In genomic region chr22:36560001-36560400, GRCh38 we compare ENCODE assay signal across 26 cellular contexts.
"Had no signal": no experiment of that assay in that cellular context is flagged by ENCODE, and none has a peak within 500 bp of the region (broad histone marks: within the 10 kb centered on the region; RNA-seq: fewer than 3 reads in every experiment).

No MANE protein-coding gene starts in this region.

- H3K4me3 Mint-ChIP-seq: dendritic cell treated with granulocyte-macrophage colony-stimulating factor and Interleukin-4, amounts not matched to agents 40 ng/mL and 50 ng/mL, for 4 days; effector memory CD8-positive, alpha-beta T cell; endodermal cell; mesothelial cell of epicardium had no signal

- H3K4me3 ChIP-seq: colonic mucosa, esophagus squamous epithelium, gastrocnemius medialis, heart right ventricle, left lung, lower lobe of right lung, mucosa of descending colon had no signal

- H3K27ac ChIP-seq: colonic mucosa, epithelial cell of prostate, esophagus squamous epithelium, gastrocnemius medialis, heart right ventricle, left lung, lower lobe of right lung had no signal

- H3K4me1 ChIP-seq: colonic mucosa, gastrocnemius medialis, left lung, lower lobe of right lung had no signal

- DNase-seq: colonic mucosa; cortex of kidney; effector CD8-positive, alpha-beta T cell; effector memory CD8-positive, alpha-beta T cell; endodermal cell; esophagus squamous epithelium; foreskin fibroblast; foreskin melanocyte; gastrocnemius medialis; glutamatergic neuron; head of caudate nucleus; heart right ventricle; hippocampal formation; left cardiac atrium; left lung; left ventricle myocardium superior; lower lobe of right lung; mesenchymal stem cell; mucosa of descending colon had no signal

- ATAC-seq: effector memory CD8-positive, alpha-beta T cell; esophagus mucosa; gastrocnemius medialis; heart right ventricle; left cardiac atrium; left lung; left ventricle myocardium superior; lower lobe of right lung; mucosa of descending colon had no signal

- H3K9me3 ChIP-seq: colonic mucosa, esophagus squamous epithelium, gastrocnemius medialis, heart right ventricle, left lung, lower lobe of right lung, mucosa of descending colon had no signal

- FAIRE-seq: endometrium, islet of Langerhans, keratinocyte had no signal

- H3K36me3 ChIP-seq: colonic mucosa, esophagus squamous epithelium, gastrocnemius medialis, heart right ventricle, left lung, lower lobe of right lung had no signal

- H3K36me3 Mint-ChIP-seq: mesothelial cell of epicardium had no signal

- H3K4me1 Mint-ChIP-seq: mesothelial cell of epicardium had no signal

- H3K27ac Mint-ChIP-seq: dendritic cell treated with granulocyte-macrophage colony-stimulating factor and Interleukin-4, amounts not matched to agents 40 ng/mL and 50 ng/mL, for 4 days; effector memory CD8-positive, alpha-beta T cell; endodermal cell; mesothelial cell of epicardium had no signal
